ENCODE assay signal across 8 cellular contexts in the genomic region with DNA sequence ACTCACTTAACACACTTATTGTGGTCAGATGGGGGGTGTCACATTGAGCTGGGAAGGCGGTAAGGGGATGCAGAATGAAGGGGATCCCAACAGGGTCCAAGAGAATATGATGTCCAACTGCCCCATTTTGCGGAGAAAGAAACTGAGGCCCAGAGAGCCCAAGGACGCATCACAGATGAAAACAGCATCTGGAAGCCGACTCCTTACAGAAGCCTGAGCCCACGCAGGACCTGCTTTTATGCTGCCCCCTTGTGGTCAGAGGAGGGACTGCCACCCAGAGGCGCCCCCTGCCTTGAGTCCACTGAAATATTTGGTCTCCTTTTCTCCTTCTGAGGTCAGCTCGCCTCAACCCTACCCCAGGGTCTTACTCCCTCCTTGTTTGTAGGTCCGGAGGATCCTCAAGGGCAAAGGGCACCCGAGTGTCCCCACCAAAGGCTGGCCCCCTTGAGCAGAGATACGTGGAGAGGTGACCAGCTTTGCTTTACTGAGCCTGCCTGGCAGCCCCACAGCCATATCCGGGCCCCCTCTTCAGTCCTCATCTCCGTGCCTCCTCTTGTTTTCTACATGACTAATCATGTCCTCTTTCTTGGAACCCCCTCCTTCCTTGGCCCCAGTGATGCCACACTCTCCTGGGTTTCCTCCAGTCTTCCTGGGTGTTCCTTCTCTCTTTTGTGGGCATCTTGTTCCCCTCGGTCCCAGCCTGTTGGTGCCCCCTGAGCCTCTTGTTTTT. TPM values are rescaled to one million over a fixed set of nuclear protein-coding genes. Genes with fewer than 3 reads are reported as not detected.
DNase-seq lines count a peak whose midpoint lies in the region; ATAC-seq and TF ChIP-seq lines count a peak whose summit lies in the region.

No MANE protein-coding gene starts in this region.

- H3K4me3 Mint-ChIP-seq in WTC11: no peak overlapping the region

- CTCF ChIA-PET in WTC11 (lab: Charles Lee): interaction anchor here (0.6 to 24.3 kb wide), 39 partner anchors 10 to 676 kb away, joined by 3 to 627 read pairs (median 5); a partner anchor contains a TSS

- intact Hi-C loops in left colon (cut with DNase I, micrococcal nuclease): loop anchor here (5.0 to 10.0 kb wide), 3 partner anchors 222 to 332 kb away; no protein-coding TSS in a partner anchor

- POLR2A ChIA-PET in WTC11 (lab: Charles Lee): interaction anchor here (1.9 kb wide), 1 partner anchor 24 kb away, joined by 6 read pairs; no protein-coding TSS in a partner anchor

- no peaks in the 10 kb centered on the region for H3K36me3 Mint-ChIP-seq in WTC11

- peaks cover 37% of the 10 kb centered on the region for H3K27me3 Mint-ChIP-seq in WTC11 (ENCODE audit: low read depth)

- H3K4me1 Mint-ChIP-seq in WTC11: peaks cover 24% of the 10 kb centered on the region

- H3K27ac Mint-ChIP-seq in WTC11: no peak overlapping the region

- DNase-seq in AG08396 (ENCODE audit: low spot score): peak; percentile 88
- DNase-seq in NCI-H146 (lab: John Stamatoyannopoulos, UW): peak; percentile 35
- DNase-seq in WTC11 (ENCODE audit: low spot score): peak; percentile 86
- peak; percentile 81 to 82 for DNase-seq in cardiac fibroblast (ENCODE audit: low read depth in 2 of 2)
- peak in 1 of 2 donors; percentile 73 for DNase-seq in left colon
- peak; percentile 74 for DNase-seq in stimulated activated CD4-positive, alpha-beta T cell treated with anti-CD3 and anti-CD28 coated beads, Interleukin-4, amount 100 ng/mL, for 1 hour

- no peak overlapping the region for H3K4me3 ChIP-seq in cardiac fibroblast (replicated peaks in 1 of 2; ENCODE audit: low read depth in 2 of 2, low read length in 2 of 2)

- ATAC-seq in GM18867 (IDR thresholded peaks at IDR 0.05; ENCODE audit: unreplicated experiment) (peak; percentile 50), WTC11 (peak; percentile 40), left colon (peak; percentile 68), HG02610 (IDR thresholded peaks at IDR 0.05; ENCODE audit: unreplicated experiment) (no peak)

- peak; percentile 99 for TF ChIP-seq CTCF in WTC11 (IDR thresholded peaks at IDR 0.05)
- peak; percentile 100 for TF ChIP-seq CTCF in cardiac fibroblast (IDR thresholded peaks at IDR 0.05; ENCODE audit: low read depth, low read length)

- H3K9me3 Mint-ChIP-seq in WTC11: no peaks in the 10 kb centered on the region

TF ChIP-seq in WTC11, 78 proteins besides CTCF, POLR2A, EP300 and RAD21:
- TF ChIP-seq ZNF232 (CRISPR knock-in tag; IDR thresholded peaks at IDR 0.05): no peak
- TF ChIP-seq, protein P1, sequence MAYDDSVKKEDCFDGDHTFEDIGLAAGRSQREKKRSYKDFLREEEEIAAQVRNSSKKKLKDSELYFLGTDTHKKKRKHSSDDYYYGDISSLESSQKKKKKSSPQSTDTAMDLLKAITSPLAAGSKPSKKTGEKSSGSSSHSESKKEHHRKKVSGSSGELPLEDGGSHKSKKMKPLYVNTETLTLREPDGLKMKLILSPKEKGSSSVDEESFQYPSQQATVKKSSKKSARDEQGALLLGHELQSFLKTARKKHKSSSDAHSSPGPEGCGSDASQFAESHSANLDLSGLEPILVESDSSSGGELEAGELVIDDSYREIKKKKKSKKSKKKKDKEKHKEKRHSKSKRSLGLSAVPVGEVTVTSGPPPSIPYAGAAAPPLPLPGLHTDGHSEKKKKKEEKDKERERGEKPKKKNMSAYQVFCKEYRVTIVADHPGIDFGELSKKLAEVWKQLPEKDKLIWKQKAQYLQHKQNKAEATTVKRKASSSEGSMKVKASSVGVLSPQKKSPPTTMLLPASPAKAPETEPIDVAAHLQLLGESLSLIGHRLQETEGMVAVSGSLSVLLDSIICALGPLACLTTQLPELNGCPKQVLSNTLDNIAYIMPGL (CRISPR knock-in tag; IDR thresholded peaks at IDR 0.05): 0 out of 2 replicates have a peak, but pooled peaks have one; percentile 40
- no peak for TF ChIP-seq CREM (CRISPR knock-in tag; IDR thresholded peaks at IDR 0.05)
- TF ChIP-seq RORB (CRISPR knock-in tag; IDR thresholded peaks at IDR 0.05): no peak
- TF ChIP-seq TEAD1 (CRISPR knock-in tag; IDR thresholded peaks at IDR 0.05): no peak
- TF ChIP-seq, protein P2, sequence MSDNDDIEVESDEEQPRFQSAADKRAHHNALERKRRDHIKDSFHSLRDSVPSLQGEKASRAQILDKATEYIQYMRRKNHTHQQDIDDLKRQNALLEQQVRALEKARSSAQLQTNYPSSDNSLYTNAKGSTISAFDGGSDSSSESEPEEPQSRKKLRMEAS (CRISPR knock-in tag; IDR thresholded peaks at IDR 0.05): no peak
- TF ChIP-seq, protein P3, sequence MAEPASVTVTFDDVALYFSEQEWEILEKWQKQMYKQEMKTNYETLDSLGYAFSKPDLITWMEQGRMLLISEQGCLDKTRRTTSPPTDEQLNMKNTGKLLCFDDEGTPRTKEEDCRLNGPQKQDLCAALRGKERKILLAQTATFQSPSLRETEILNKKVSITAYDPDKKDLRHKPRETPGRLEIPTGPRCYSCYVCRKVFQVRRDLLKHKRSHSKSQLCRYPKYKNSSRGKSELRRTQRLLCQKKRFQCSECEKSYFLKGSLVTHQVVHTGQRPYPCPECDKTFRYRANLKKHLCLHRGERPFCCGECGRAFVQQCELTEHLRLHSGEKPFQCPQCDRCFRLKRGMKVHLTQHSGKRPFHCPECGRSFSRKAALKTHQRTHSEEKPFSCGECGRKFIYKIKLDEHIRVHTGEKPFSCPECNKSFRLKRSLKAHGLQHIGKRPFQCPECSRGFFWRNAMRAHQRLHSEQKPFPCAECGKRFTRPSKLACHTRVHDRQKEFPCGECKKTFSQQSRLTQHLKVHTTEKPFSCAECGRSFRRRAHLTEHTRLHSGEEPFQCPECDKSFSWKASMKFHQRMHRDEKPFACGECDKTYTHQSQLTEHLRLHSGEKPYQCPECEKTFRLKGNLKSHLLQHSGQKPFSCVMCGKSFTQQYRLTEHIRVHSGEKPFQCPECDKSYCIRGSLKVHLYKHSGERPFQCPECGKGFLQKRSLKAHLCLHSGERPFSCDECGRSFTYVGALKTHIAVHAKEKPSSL (CRISPR knock-in tag; conservative IDR thresholded peaks at IDR 0.05): no peak
- TF ChIP-seq, protein P4, sequence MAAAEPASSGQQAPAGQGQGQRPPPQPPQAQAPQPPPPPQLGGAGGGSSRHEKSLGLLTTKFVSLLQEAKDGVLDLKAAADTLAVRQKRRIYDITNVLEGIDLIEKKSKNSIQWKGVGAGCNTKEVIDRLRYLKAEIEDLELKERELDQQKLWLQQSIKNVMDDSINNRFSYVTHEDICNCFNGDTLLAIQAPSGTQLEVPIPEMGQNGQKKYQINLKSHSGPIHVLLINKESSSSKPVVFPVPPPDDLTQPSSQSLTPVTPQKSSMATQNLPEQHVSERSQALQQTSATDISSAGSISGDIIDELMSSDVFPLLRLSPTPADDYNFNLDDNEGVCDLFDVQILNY (CRISPR knock-in tag; IDR thresholded peaks at IDR 0.05): peak; percentile 19; the same call in 1 of the 2 replicates
- TF ChIP-seq GABPB1 (CRISPR knock-in tag; IDR thresholded peaks at IDR 0.05): no peak
- TF ChIP-seq, protein P5, sequence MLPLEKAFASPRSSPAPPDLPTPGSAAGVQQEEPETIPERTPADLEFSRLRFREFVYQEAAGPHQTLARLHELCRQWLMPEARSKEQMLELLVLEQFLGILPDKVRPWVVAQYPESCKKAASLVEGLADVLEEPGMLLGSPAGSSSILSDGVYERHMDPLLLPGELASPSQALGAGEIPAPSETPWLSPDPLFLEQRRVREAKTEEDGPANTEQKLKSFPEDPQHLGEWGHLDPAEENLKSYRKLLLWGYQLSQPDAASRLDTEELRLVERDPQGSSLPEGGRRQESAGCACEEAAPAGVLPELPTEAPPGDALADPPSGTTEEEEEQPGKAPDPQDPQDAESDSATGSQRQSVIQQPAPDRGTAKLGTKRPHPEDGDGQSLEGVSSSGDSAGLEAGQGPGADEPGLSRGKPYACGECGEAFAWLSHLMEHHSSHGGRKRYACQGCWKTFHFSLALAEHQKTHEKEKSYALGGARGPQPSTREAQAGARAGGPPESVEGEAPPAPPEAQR (CRISPR knock-in tag; IDR thresholded peaks at IDR 0.05): no peak
- TF ChIP-seq GTF2I (CRISPR knock-in tag; conservative IDR thresholded peaks at IDR 0.05): peak; percentile 57; the same call in 1 of the 2 replicates
- TF ChIP-seq ELF4 (CRISPR knock-in tag; IDR thresholded peaks at IDR 0.05; ENCODE audit: low read depth): no peak
- TF ChIP-seq NFE2L1 (CRISPR knock-in tag; IDR thresholded peaks at IDR 0.05): no peak
- TF ChIP-seq ZBTB21 (CRISPR knock-in tag; IDR thresholded peaks at IDR 0.05; ENCODE audit: borderline replicate concordance): no peak
- no peak for TF ChIP-seq ZNF317 (CRISPR knock-in tag; IDR thresholded peaks at IDR 0.05; ENCODE audit: borderline replicate concordance, low read depth)
- TF ChIP-seq, protein P6, sequence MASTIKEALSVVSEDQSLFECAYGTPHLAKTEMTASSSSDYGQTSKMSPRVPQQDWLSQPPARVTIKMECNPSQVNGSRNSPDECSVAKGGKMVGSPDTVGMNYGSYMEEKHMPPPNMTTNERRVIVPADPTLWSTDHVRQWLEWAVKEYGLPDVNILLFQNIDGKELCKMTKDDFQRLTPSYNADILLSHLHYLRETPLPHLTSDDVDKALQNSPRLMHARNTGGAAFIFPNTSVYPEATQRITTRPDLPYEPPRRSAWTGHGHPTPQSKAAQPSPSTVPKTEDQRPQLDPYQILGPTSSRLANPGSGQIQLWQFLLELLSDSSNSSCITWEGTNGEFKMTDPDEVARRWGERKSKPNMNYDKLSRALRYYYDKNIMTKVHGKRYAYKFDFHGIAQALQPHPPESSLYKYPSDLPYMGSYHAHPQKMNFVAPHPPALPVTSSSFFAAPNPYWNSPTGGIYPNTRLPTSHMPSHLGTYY (CRISPR knock-in tag; IDR thresholded peaks at IDR 0.05): no peak
- TF ChIP-seq, protein P7, sequence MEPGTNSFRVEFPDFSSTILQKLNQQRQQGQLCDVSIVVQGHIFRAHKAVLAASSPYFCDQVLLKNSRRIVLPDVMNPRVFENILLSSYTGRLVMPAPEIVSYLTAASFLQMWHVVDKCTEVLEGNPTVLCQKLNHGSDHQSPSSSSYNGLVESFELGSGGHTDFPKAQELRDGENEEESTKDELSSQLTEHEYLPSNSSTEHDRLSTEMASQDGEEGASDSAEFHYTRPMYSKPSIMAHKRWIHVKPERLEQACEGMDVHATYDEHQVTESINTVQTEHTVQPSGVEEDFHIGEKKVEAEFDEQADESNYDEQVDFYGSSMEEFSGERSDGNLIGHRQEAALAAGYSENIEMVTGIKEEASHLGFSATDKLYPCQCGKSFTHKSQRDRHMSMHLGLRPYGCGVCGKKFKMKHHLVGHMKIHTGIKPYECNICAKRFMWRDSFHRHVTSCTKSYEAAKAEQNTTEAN (CRISPR knock-in tag; IDR thresholded peaks at IDR 0.05): no peak
- TF ChIP-seq NR1H2 (CRISPR knock-in tag; IDR thresholded peaks at IDR 0.05): no peak
- no peak for TF ChIP-seq EMX1 (CRISPR knock-in tag; IDR thresholded peaks at IDR 0.05)
TF ChIP-seq in WTC11: peak in this region for 3.

RNA-seq across cellular contexts. Expression of a gene that starts 30.0 kb away (rescaled TPM):
- total RNA-seq in WTC11 (2021) (0.50 to 1.1 TPM (median 0.69 TPM) in 3 replicates), left colon (1 to 10 TPM; 5.9 to 6.6 TPM)

RNA-seq across cellular contexts. Expression of a gene that starts 36.5 kb away (rescaled TPM):
- total RNA-seq in WTC11 (2021): 70.7 to 71.8 TPM (median 71.2 TPM) in 3 replicates
- 10 to 100 TPM; 75.3 to 78.9 TPM for total RNA-seq in left colon

RNA-seq across cellular contexts. Expression of a gene that starts 36.6 kb away (rescaled TPM):
- total RNA-seq in WTC11 (2021) (not detected in 3 replicates), left colon (1 to 10 TPM in 1 of 2 donors, not detected in 1; 4.0 TPM)
